Comparison of ENCODE assay signal across 22 cellular contexts in genomic region chr7:30147785-30148184, GRCh38. TPM values are rescaled to one million over a fixed set of nuclear protein-coding genes. Genes with fewer than 3 reads are reported as not detected.
DNase-seq lines count a peak whose midpoint lies in the region; FAIRE-seq and TF ChIP-seq lines count a peak whose summit lies in the region.
"Had no signal": no experiment of that assay in that cellular context is flagged by ENCODE, and none has a peak within 500 bp of the region (broad histone marks: within the 10 kb centered on the region; RNA-seq: fewer than 3 reads in every experiment).

No MANE protein-coding gene starts in this region.

- H4K20me1 ChIP-seq in KMS-11 (ENCODE audit: insufficient read depth) = no peaks in the 10 kb centered on the region

- FAIRE-seq in kidney (lab: Jason Lieb, UNC) = no peak
- FAIRE-seq: GM12892, GM18507, RCC 7860 had no signal

- H3K27ac ChIP-seq in KMS-11 (no peak overlapping the region), SJSA1 (peak overlapping the region; percentile 16; the same call in 1 of the 2 replicates), kidney (ENCODE audit: low read depth in 2 of 2, low read length in 2 of 2) (peak overlapping the region; percentile 67 to 68)
- H3K27ac ChIP-seq: SJCRH30 had no signal

- H3K4me3 ChIP-seq in KMS-11 (IDR thresholded peaks at IDR 0.05; ENCODE audit: insufficient read depth, low read depth, low read length) (no peak overlapping the region), SJSA1 (no peak overlapping the region), kidney (ENCODE audit: low read length in 2 of 2) (no peak overlapping the region)
- H3K4me3 ChIP-seq: GM23338, SJCRH30 had no signal

- H3K36me3 ChIP-seq in KMS-11 (ENCODE audit: insufficient read depth) (no peaks in the 10 kb centered on the region), SJSA1 (peaks cover 32% of the 10 kb centered on the region), kidney (ENCODE audit: control insufficient read depth in 1 of 2, insufficient read depth in 2 of 2, low read length in 2 of 2) (peaks cover 2 to 6% of the 10 kb centered on the region in 2 donors)

- H3K4me1 ChIP-seq in KMS-11 (ENCODE audit: low read depth, poor library complexity, severe bottlenecking) (peaks cover 52% of the 10 kb centered on the region), SJSA1 (replicated peaks) (peaks cover 48% of the 10 kb centered on the region), kidney (ENCODE audit: control insufficient read depth in 1 of 2, insufficient read depth in 1 of 2, low read depth in 1 of 2, low read length in 2 of 2) (peaks cover 10 to 21% of the 10 kb centered on the region in 2 donors)

- no peaks in the 10 kb centered on the region for H3K9me3 Mint-ChIP-seq in HFFc6
- H3K9me3 Mint-ChIP-seq: CD4-positive, alpha-beta memory T cell; GM23338; IgD-negative memory B cell had no signal

- H3K27me3 Mint-ChIP-seq in HFFc6 (ENCODE audit: insufficient read depth) = no peaks in the 10 kb centered on the region
- H3K27me3 Mint-ChIP-seq: CD4-positive, alpha-beta memory T cell; IgD-negative memory B cell had no signal

- H2AFZ ChIP-seq in KMS-11 (ENCODE audit: low read depth) = no peak overlapping the region
- H2AFZ ChIP-seq: GM23338 had no signal

- no peaks in the 10 kb centered on the region for H3K36me3 Mint-ChIP-seq in HFFc6 (ENCODE audit: low read depth)
- H3K36me3 Mint-ChIP-seq: IgD-negative memory B cell had no signal

- TF ChIP-seq CTCF in KMS-11 (conservative IDR thresholded peaks at IDR 0.05; ENCODE audit: low read depth, low read length) (no peak), kidney (IDR thresholded peaks at IDR 0.05; ENCODE audit: borderline replicate concordance, extremely low read depth, insufficient read depth) (no peak), HFFc6 (IDR thresholded peaks at IDR 0.05) (no peak)

- no peak overlapping the region for H3K4me3 Mint-ChIP-seq in HFFc6
- H3K4me3 Mint-ChIP-seq: GM23338 had no signal

- no peak for DNase-seq in SJSA1 (ENCODE audit: low read depth in 1 of 2, low spot score in 2 of 2)
- DNase-seq in kidney = no peak
- peak; percentile 84 for DNase-seq in superior temporal gyrus (ENCODE audit: extremely low spot score)
- no peak for DNase-seq in NCI-H226
- no peak for DNase-seq in HFFc6
- DNase-seq in mesenteric fat pad (ENCODE audit: low spot score) = no peak
- DNase-seq: CD4-positive, alpha-beta memory T cell; DND-41; MM.1S; NCI-H1048; NCI-H1436; NCI-H1930; NCI-H2227 treated with DMSO at 0.1 percent for 48 hours; NCI-H524; NCI-H774; SJCRH30 had no signal

- peak overlapping the region; percentile 22; the same call in 1 of the 2 replicates for H3K4me2 ChIP-seq in KMS-11
- H3K4me2 ChIP-seq: GM23338 had no signal

- no peak overlapping the region for H3K9ac ChIP-seq in KMS-11
- peak overlapping the region in 1 of 2 donors; percentile 54 for H3K9ac ChIP-seq in kidney (ENCODE audit: low read length in 2 of 2)

- H3K27me3 ChIP-seq in KMS-11 (ENCODE audit: insufficient read depth, low read depth) = no peaks in the 10 kb centered on the region
- no peaks in the 10 kb centered on the region for H3K27me3 ChIP-seq in SJSA1 (replicated peaks)
- H3K27me3 ChIP-seq: SJCRH30 had no signal

- no peaks in the 10 kb centered on the region for H3K9me3 ChIP-seq in SJSA1 (replicated peaks)
- H3K9me3 ChIP-seq in kidney (ENCODE audit: control insufficient read depth in 1 of 2, low read length in 2 of 2) = no peaks in the 10 kb centered on the region
- H3K9me3 ChIP-seq: SJCRH30 had no signal

- intact Hi-C loops in kidney (cut with DNase I) = no loop called here

- H3K4me1 Mint-ChIP-seq in HFFc6 (ENCODE audit: low read depth) = peaks cover 16% of the 10 kb centered on the region
- H3K4me1 Mint-ChIP-seq: GM23338 had no signal

- no peak overlapping the region for H3K27ac Mint-ChIP-seq in HFFc6
- H3K27ac Mint-ChIP-seq: GM23338, IgD-negative memory B cell had no signal

- H3K79me2 ChIP-seq in KMS-11 (ENCODE audit: insufficient read depth, low read depth) = no peaks in the 10 kb centered on the region; the same call in 1 of the 2 replicates

RNA-seq across cellular contexts. Expression of gene MTURN, which starts 13.0 kb away (rescaled TPM):
- total RNA-seq in SJSA1 (2014; rRNA removed; shearing (Covaris generic)) = 8.5 and 16.0 TPM in 2 replicates
- 80.1 TPM for total RNA-seq in kidney
- polyA plus RNA-seq in kidney (ENCODE audit: insufficient read depth, low read depth, low replicate concordance) = 54.7 TPM
- 1 to 10 TPM; 4.3 to 7.1 (median 5.9) TPM for total RNA-seq in HFFc6 (2021; fragmentation: NEBNext Ultra II Directional; extraction: Animal tissue kit (Norgen Biotek cat#: 25700))
- 113 TPM for total RNA-seq in mesenteric fat pad
